Comparison of ENCODE assay signal across 1 cellular context in the genomic region with DNA sequence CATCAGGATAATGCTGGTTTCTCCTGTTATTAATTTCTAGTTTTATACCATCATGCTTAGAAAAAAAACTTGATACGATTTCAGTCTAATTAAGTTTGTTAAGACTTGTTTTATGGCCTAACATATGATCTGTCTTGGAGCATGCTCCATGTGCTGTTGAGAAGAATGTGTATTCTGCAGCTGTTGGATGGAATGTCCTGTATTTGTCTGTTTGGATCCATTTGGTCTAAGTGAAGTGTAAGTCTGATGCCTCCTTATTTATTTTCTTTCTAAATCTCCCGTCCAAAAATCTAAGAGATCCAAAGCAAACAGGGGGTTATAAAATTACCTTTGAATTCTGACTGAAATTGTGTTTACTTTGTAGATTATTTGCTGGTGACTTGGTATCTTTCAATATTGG.
TF ChIP-seq lines count a peak whose summit lies in the region.

No MANE protein-coding gene starts in this region.

TF ChIP-seq in endothelial cell of umbilical vein, 7 proteins besides CTCF, POLR2A, EP300 and RAD21:
- TF ChIP-seq, protein P1, sequence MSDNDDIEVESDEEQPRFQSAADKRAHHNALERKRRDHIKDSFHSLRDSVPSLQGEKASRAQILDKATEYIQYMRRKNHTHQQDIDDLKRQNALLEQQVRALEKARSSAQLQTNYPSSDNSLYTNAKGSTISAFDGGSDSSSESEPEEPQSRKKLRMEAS (IDR thresholded peaks at IDR 0.05; ENCODE audit: insufficient read depth, insufficient read length) = no peak
- TF ChIP-seq FOS (IDR thresholded peaks at IDR 0.05; ENCODE audit: borderline replicate concordance, insufficient read depth, low read length) (no peak), JUN (IDR thresholded peaks at IDR 0.05; ENCODE audit: borderline replicate concordance, insufficient read depth, insufficient read length, low read depth) (no peak), GATA2 (IDR thresholded peaks at IDR 0.05; ENCODE audit: insufficient read depth, insufficient read length, low read depth, low read length) (no peak), MYC (IDR thresholded peaks at IDR 0.05; ENCODE audit: low read depth, low read length) (no peak), EZH2 (IDR thresholded peaks at IDR 0.05; ENCODE audit: borderline replicate concordance, low read depth, low read length, severe bottlenecking) (no peak), POLR2AphosphoS5 (IDR thresholded peaks at IDR 0.05; ENCODE audit: insufficient read depth, low read depth, low read length) (no peak)
